ENCODE assay signal across 20 cellular contexts in the genomic region with DNA sequence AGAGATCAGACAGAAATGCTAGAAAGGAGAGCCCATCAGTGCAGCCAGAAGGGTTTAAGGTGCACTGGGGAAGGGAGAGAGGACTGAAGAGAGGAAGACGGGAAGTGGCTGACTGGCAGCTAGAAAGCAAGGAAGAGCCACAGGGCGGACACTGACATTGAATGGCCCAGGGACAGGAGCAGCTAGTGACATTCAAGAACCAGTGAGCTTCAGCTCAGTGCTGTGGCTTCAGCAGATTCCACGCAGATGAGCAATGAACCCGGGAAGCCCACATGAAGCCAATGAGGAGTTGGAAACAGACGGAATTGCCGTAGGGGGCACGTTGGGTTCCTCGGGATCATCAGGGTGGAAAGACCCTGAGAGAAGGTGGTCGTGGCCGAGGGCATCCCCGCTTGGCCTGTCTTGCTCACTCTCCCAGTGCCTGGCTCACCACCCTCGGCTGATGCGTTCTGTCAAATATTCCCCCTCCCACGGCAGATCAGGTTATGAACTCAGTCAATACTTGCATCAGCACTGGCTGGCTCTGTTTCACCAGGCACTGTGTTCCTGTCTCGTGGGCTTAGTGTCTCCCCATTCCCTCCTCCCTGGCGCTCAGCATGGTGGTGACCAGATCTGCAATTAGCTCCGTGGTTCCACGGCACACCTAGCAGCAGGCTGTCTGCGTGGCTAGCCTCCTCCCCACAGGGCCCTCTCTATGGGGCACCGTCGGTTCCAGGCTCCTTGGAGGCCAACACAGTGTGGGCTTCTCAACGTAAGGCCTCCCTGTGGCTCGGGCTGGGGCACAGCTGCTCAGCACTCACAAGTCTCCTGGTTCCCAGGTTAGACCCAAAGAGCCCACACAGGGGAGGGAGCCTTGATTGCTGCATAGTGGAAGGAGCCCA.
"Had no signal": no experiment of that assay in that cellular context is flagged by ENCODE, and none has a peak within 500 bp of the region (broad histone marks: within the 10 kb centered on the region; RNA-seq: fewer than 3 reads in every experiment).

No MANE protein-coding gene starts in this region.

- H3K4me1 ChIP-seq: sigmoid colon, tibial nerve had no signal

- H3K27ac ChIP-seq: cardiac muscle cell, ovary, sigmoid colon, tibial nerve had no signal

- H3K27ac Mint-ChIP-seq: activated CD8-positive, alpha-beta memory T cell treated with anti-CD3 and anti-CD28 coated beads, Interleukin-2, amount 10 ng/mL, durations not matched to agents 7 days and 5 days; nephron; T-cell had no signal

- H3K27me3 ChIP-seq: cardiac muscle cell, ovary, sigmoid colon, vagina had no signal

- H3K9me3 Mint-ChIP-seq: nephron, T-cell had no signal

- DNase-seq: activated CD4-positive, alpha-beta T cell treated with anti-CD3 and anti-CD28 coated beads, Interleukin-2, amount 50 U/mL, for 48 hours; activated CD4-positive, CD25-positive, alpha-beta regulatory T cell treated with anti-CD3 and anti-CD28 coated beads, Interleukin-2, amount 50 U/mL, for 72 hours; activated CD8-positive, alpha-beta memory T cell treated with anti-CD3 and anti-CD28 coated beads, Interleukin-2, amount 10 ng/mL, durations not matched to agents 7 days and 5 days; activated effector memory CD4-positive, alpha-beta T cell treated with Interleukin-2 at 50 U/mL for 16 hours; activated naive CD4-positive, alpha-beta T cell treated with anti-CD3 and anti-CD28 coated beads, Interleukin-2, amount 50 U/mL, for 16 hours; activated T-cell treated with anti-CD3 and anti-CD28 coated beads, Interleukin-2, amount 50 U/mL, for 1 hour; erythroblast; hippocampal formation; kidney glomerular epithelial cell; mesenchymal stem cell; ovary; sigmoid colon; stimulated activated CD4-positive, alpha-beta T cell treated with anti-CD3 and anti-CD28 coated beads, Interleukin-12 subunit alpha, Interleukin-12 subunit beta, amount 100 ng/mL, for 4 hours; stimulated activated CD4-positive, alpha-beta T cell treated with anti-CD3 and anti-CD28 coated beads, Interleukin-2, amount 100 ng/mL, for 24 hours; T-cell; T1000 had no signal

- H3K4me1 Mint-ChIP-seq: activated CD8-positive, alpha-beta memory T cell treated with anti-CD3 and anti-CD28 coated beads, Interleukin-2, amount 10 ng/mL, durations not matched to agents 7 days and 5 days; T-cell had no signal

- H3K4me3 ChIP-seq: cardiac muscle cell, ovary, sigmoid colon, tibial nerve, vagina had no signal

- H3K4me3 Mint-ChIP-seq: activated CD8-positive, alpha-beta memory T cell treated with anti-CD3 and anti-CD28 coated beads, Interleukin-2, amount 10 ng/mL, durations not matched to agents 7 days and 5 days; nephron; T-cell had no signal

- ATAC-seq: activated CD8-positive, alpha-beta memory T cell treated with anti-CD3 and anti-CD28 coated beads, Interleukin-2, amount 10 ng/mL, durations not matched to agents 7 days and 5 days; T-cell had no signal

- H3K36me3 ChIP-seq: cardiac muscle cell, ovary, sigmoid colon, tibial nerve, vagina had no signal

- H3K9me3 ChIP-seq: ovary, sigmoid colon, tibial nerve, vagina had no signal

- H3K36me3 Mint-ChIP-seq: activated CD8-positive, alpha-beta memory T cell treated with anti-CD3 and anti-CD28 coated beads, Interleukin-2, amount 10 ng/mL, durations not matched to agents 7 days and 5 days; T-cell had no signal
